1 cellular context compared by ENCODE assay signal in genomic region chr12:57239587-57240068, GRCh38.
TF ChIP-seq lines count a peak whose summit lies in the region.

No MANE protein-coding gene starts in this region.

TF ChIP-seq in GM23338, 12 proteins besides CTCF, POLR2A, EP300 and RAD21:
- TF ChIP-seq ETS1 (IDR thresholded peaks at IDR 0.05) (no peak), EZH2 (IDR thresholded peaks at IDR 0.05; ENCODE audit: low read depth, unreplicated experiment) (peak; percentile 55), CREB1 (CRISPR knock-in tag; IDR thresholded peaks at IDR 0.05; ENCODE audit: low read depth) (no peak)
- TF ChIP-seq, protein P1, sequence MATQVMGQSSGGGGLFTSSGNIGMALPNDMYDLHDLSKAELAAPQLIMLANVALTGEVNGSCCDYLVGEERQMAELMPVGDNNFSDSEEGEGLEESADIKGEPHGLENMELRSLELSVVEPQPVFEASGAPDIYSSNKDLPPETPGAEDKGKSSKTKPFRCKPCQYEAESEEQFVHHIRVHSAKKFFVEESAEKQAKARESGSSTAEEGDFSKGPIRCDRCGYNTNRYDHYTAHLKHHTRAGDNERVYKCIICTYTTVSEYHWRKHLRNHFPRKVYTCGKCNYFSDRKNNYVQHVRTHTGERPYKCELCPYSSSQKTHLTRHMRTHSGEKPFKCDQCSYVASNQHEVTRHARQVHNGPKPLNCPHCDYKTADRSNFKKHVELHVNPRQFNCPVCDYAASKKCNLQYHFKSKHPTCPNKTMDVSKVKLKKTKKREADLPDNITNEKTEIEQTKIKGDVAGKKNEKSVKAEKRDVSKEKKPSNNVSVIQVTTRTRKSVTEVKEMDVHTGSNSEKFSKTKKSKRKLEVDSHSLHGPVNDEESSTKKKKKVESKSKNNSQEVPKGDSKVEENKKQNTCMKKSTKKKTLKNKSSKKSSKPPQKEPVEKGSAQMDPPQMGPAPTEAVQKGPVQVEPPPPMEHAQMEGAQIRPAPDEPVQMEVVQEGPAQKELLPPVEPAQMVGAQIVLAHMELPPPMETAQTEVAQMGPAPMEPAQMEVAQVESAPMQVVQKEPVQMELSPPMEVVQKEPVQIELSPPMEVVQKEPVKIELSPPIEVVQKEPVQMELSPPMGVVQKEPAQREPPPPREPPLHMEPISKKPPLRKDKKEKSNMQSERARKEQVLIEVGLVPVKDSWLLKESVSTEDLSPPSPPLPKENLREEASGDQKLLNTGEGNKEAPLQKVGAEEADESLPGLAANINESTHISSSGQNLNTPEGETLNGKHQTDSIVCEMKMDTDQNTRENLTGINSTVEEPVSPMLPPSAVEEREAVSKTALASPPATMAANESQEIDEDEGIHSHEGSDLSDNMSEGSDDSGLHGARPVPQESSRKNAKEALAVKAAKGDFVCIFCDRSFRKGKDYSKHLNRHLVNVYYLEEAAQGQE (IDR thresholded peaks at IDR 0.05; ENCODE audit: unreplicated experiment): no peak
